ENCODE assay signal across 1 cellular context in genomic region chr15:38873151-38873550, GRCh38.
TF ChIP-seq lines count a peak whose summit lies in the region.

No MANE protein-coding gene starts in this region.

TF ChIP-seq in HepG2, 621 proteins besides CTCF, POLR2A, EP300 and RAD21 (continued from another document):
- TF ChIP-seq ZNF609 (CRISPR knock-in tag; IDR thresholded peaks at IDR 0.05; ENCODE audit: borderline replicate concordance) (peak; percentile 65; the same call in 1 of the 2 replicates), TP53 (CRISPR knock-in tag; conservative IDR thresholded peaks at IDR 0.05) (no peak), FOSL2 (CRISPR knock-in tag; IDR thresholded peaks at IDR 0.05) (peak; percentile 29; the same call in 1 of the 2 replicates), MYC (CRISPR knock-in tag; IDR thresholded peaks at IDR 0.05; ENCODE audit: borderline replicate concordance) (no peak)
TF ChIP-seq in HepG2: peak in this region for 36.
